Comparison of ENCODE assay signal across 8 cellular contexts in the genomic region with DNA sequence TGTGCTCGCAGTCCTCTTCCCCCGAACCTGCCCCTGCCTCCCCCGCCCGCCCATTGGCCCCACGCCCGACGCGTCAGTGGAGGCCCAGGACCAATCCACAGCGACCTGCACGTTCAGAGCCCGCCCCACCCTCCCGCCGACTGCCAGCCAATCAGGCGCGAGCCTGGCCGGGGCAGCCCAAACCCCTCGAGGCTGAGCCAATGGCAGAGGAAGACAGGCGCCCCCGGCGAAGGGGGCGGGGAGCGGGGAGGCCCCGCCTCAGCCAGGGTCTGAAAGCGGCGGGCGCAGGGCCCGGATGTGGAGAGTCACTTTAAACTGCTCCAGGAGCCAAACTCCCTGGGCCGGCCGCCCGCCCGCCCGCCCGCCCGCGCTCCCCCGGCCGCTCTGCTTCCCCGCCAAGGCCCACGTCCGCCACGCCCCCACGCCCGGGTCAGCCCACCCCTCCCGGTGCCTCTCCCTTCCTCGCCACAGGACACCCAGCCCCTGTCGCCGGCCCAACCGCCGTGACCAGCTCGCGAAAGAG. TPM values are rescaled to one million over a fixed set of nuclear protein-coding genes. Genes with fewer than 3 reads are reported as not detected.
DNase-seq lines count a peak whose midpoint lies in the region; ATAC-seq and TF ChIP-seq lines count a peak whose summit lies in the region.

No MANE protein-coding gene starts in this region.

- no peak for TF ChIP-seq CTCF in endodermal cell (conservative IDR thresholded peaks at IDR 0.05)

- H3K9me3 ChIP-seq in endodermal cell (ENCODE audit: control insufficient read depth, low read length): peaks cover 10% of the 10 kb centered on the region

- no peaks in the 10 kb centered on the region for H3K4me1 ChIP-seq in endodermal cell (ENCODE audit: control insufficient read depth, insufficient read depth, low read length)

- H3K9me3 Mint-ChIP-seq in endodermal cell: peaks cover 14% of the 10 kb centered on the region

- peak overlapping the region; percentile 85 for H3K4me3 ChIP-seq in endodermal cell (ENCODE audit: low read length)

- peak overlapping the region; percentile 74 for H3K9ac ChIP-seq in endodermal cell (ENCODE audit: extremely low read depth, low read length, poor library complexity, severe bottlenecking)

- peak overlapping the region; percentile 90 for H3K4me3 Mint-ChIP-seq in endodermal cell

- H3K27ac ChIP-seq in endodermal cell (ENCODE audit: low read depth, low read length): peak overlapping the region; percentile 89

- H3K36me3 Mint-ChIP-seq in endodermal cell (ENCODE audit: low read depth): peaks cover 13% of the 10 kb centered on the region

- WGBS in endodermal cell (ENCODE audit: insufficient coverage in 1 of 2, insufficient read length in 1 of 2), 2 experiments: 0% methylated on average over 3 to 50 of the region's 51 CpGs

- H3K36me3 ChIP-seq in endodermal cell (ENCODE audit: control insufficient read depth, insufficient read depth, low read length): peaks cover 23% of the 10 kb centered on the region

- peak; percentile 80 for ATAC-seq in GM21423 (IDR thresholded peaks at IDR 0.05; ENCODE audit: unreplicated experiment)

- DNase-seq in COLO829 (ENCODE audit: low spot score) (peak; percentile 97), HUDEP-2 (lab: John Stamatoyannopoulos, UW; ENCODE audit: unreplicated experiment in 76 of 76) (peak; percentile 40 to 100 (median 98)), NOMO-1 treated with DMSO at 0.1 percent for 48 hours (lab: John Stamatoyannopoulos, UW; ENCODE audit: unreplicated experiment) (peak; percentile 97), endodermal cell (peak; percentile 100), mesenteric fat pad (ENCODE audit: low spot score) (peak; percentile 100)
- DNase-seq in activated CD8-positive, alpha-beta memory T cell treated with anti-CD3 and anti-CD28 coated beads, Interleukin-2, amount 50 U/mL, for 1 hour (ENCODE audit: extremely low read depth): peak; percentile 95
- peak; percentile 100 for DNase-seq in stimulated activated CD8-positive, alpha-beta memory T cell treated with anti-CD3 and anti-CD28 coated beads, Interleukin-12 subunit alpha, Interleukin-12 subunit beta, amount 100 ng/mL, for 4 hours (ENCODE audit: low read depth)

- peaks cover 28% of the 10 kb centered on the region for H3K27me3 ChIP-seq in endodermal cell (ENCODE audit: control insufficient read depth, insufficient read depth, low read length, poor library complexity, severe bottlenecking)

- H3K27me3 Mint-ChIP-seq in endodermal cell (ENCODE audit: insufficient read depth): peaks cover 28% of the 10 kb centered on the region

- H3K4me1 Mint-ChIP-seq in endodermal cell: peaks cover 9% of the 10 kb centered on the region

- H3K27ac Mint-ChIP-seq in endodermal cell: peak overlapping the region; percentile 90

RNA-seq across cellular contexts. Expression of a gene that starts 0.5 kb away (rescaled TPM):
- total RNA-seq in endodermal cell (10 to 100 TPM; 47.7 to 58.9 TPM), mesenteric fat pad (18.7 TPM)
- polyA plus RNA-seq in endodermal cell (2013, experiment 1 of 2): 40.1 TPM
- polyA plus RNA-seq in endodermal cell (2013, experiment 2 of 2): 37.6 TPM

Comparison
In these comparisons a context has a peak if more than half of its experiments do, and no peak if none do; other contexts are left out.
1. Peak in every context shown above with its lines: DNase-seq, ATAC-seq, H3K4me3 ChIP-seq and H3K27ac ChIP-seq.